ENCODE assay signal across 8 cellular contexts in the genomic region with DNA sequence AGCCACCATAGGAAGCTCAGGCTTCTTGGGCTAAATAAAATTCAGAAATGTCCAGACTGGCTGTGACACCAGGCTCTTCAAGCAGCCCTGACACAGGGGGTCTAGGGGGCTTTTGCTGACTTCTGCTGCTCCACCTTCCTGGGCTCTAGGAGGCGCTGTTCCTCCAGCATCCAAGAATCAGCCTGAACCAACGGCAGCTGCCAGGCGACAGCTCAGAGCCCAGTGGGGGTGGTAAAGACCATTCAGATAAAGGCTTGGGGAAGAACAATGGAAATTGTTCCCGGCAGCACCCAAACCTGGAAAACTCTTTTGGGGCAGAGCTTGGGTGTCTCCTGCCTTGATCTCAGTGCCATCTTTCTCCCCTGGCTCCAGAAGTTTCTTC. TPM values are rescaled to one million over a fixed set of nuclear protein-coding genes. Genes with fewer than 3 reads are reported as not detected.
DNase-seq lines count a peak whose midpoint lies in the region; ATAC-seq, FAIRE-seq and TF ChIP-seq lines count a peak whose summit lies in the region.

No MANE protein-coding gene starts in this region.

- peaks cover 21% of the 10 kb centered on the region for H3K4me1 Mint-ChIP-seq in CD14-positive monocyte
- H3K4me1 Mint-ChIP-seq in activated CD4-positive, alpha-beta T cell treated with anti-CD3 and anti-CD28 coated beads, Interleukin-2, amount 10 ng/mL, durations not matched to agents 24 days and 14 days: peaks cover 24% of the 10 kb centered on the region
- peaks cover 26 to 27% of the 10 kb centered on the region in 2 donors for H3K4me1 Mint-ChIP-seq in natural killer cell treated with Interleukin-12 subunit alpha and Interleukin-12 subunit beta and Interleukin-15 and Interleukin-18, amount 100 ng/mL, for 72 hours (ENCODE audit: low read depth in 2 of 2)

- FAIRE-seq in GM19239 (lab: Jason Lieb, UNC): no peak

- H4K20me1 ChIP-seq in KMS-11 (ENCODE audit: insufficient read depth): no peaks in the 10 kb centered on the region

- H3K27me3 Mint-ChIP-seq in CD14-positive monocyte (ENCODE audit: low read depth in 3 of 3): peaks cover 0 to 2% (median 1%) of the 10 kb centered on the region in 3 donors
- H3K27me3 Mint-ChIP-seq in activated CD4-positive, alpha-beta T cell treated with anti-CD3 and anti-CD28 coated beads, Interleukin-2, amount 10 ng/mL, durations not matched to agents 24 days and 14 days: peaks cover 8% of the 10 kb centered on the region
- no peaks in the 10 kb centered on the region for H3K27me3 Mint-ChIP-seq in natural killer cell treated with Interleukin-12 subunit alpha and Interleukin-12 subunit beta and Interleukin-15 and Interleukin-18, amount 100 ng/mL, for 72 hours

- intact Hi-C loops in CD14-positive monocyte (cut with micrococcal nuclease): loop anchor here (5.0 kb wide), 2 partner anchors 49 to 524 kb away; no protein-coding TSS in a partner anchor
- intact Hi-C loops in activated CD4-positive, alpha-beta T cell treated with anti-CD3 and anti-CD28 coated beads, Interleukin-2, amount 10 ng/mL, durations not matched to agents 24 days and 14 days (cut with micrococcal nuclease): loop anchor here (1.0 to 10.0 kb wide), 3 partner anchors 51 to 521 kb away; no protein-coding TSS in a partner anchor

- peak; percentile 68 to 74 for ATAC-seq in natural killer cell treated with Interleukin-12 subunit alpha and Interleukin-12 subunit beta and Interleukin-15 and Interleukin-18, amount 100 ng/mL, for 72 hours
- ATAC-seq in HG03025 (IDR thresholded peaks at IDR 0.05; ENCODE audit: low FRiP score, unreplicated experiment): no peak

- H3K27me3 ChIP-seq in KMS-11 (ENCODE audit: insufficient read depth, low read depth): no peaks in the 10 kb centered on the region

- TF ChIP-seq CTCF in CD14-positive monocyte (IDR thresholded peaks at IDR 0.05) (peak; percentile 97), KMS-11 (conservative IDR thresholded peaks at IDR 0.05; ENCODE audit: low read depth, low read length) (0 out of 2 replicates have a peak, but pooled peaks have one; percentile 16)

- no peak overlapping the region for H3K4me2 ChIP-seq in KMS-11

- H3K9me3 Mint-ChIP-seq in CD14-positive monocyte: peaks cover 0 to 2% (median 0%) of the 10 kb centered on the region in 7 donors
- peaks cover 4% of the 10 kb centered on the region for H3K9me3 Mint-ChIP-seq in activated CD4-positive, alpha-beta T cell treated with anti-CD3 and anti-CD28 coated beads, Interleukin-2, amount 10 ng/mL, durations not matched to agents 24 days and 14 days
- no peaks in the 10 kb centered on the region for H3K9me3 Mint-ChIP-seq in natural killer cell treated with Interleukin-12 subunit alpha and Interleukin-12 subunit beta and Interleukin-15 and Interleukin-18, amount 100 ng/mL, for 72 hours

- H3K27ac Mint-ChIP-seq in CD14-positive monocyte: peak overlapping the region in 1 of 7 donors; percentile 25
- peak overlapping the region; percentile 32 for H3K27ac Mint-ChIP-seq in activated CD4-positive, alpha-beta T cell treated with anti-CD3 and anti-CD28 coated beads, Interleukin-2, amount 10 ng/mL, durations not matched to agents 24 days and 14 days
- H3K27ac Mint-ChIP-seq in natural killer cell treated with Interleukin-12 subunit alpha and Interleukin-12 subunit beta and Interleukin-15 and Interleukin-18, amount 100 ng/mL, for 72 hours: peak overlapping the region; percentile 17 to 63

- no peak overlapping the region for H3K9ac ChIP-seq in KMS-11

- H3K4me3 ChIP-seq in KMS-11 (IDR thresholded peaks at IDR 0.05; ENCODE audit: insufficient read depth, low read depth, low read length): no peak overlapping the region

- no peak overlapping the region for H3K27ac ChIP-seq in KMS-11

- peaks cover 0 to 2% of the 10 kb centered on the region in 2 donors for H3K36me3 Mint-ChIP-seq in CD14-positive monocyte
- no peaks in the 10 kb centered on the region for H3K36me3 Mint-ChIP-seq in activated CD4-positive, alpha-beta T cell treated with anti-CD3 and anti-CD28 coated beads, Interleukin-2, amount 10 ng/mL, durations not matched to agents 24 days and 14 days (ENCODE audit: low read depth)
- no peaks in the 10 kb centered on the region for H3K36me3 Mint-ChIP-seq in natural killer cell treated with Interleukin-12 subunit alpha and Interleukin-12 subunit beta and Interleukin-15 and Interleukin-18, amount 100 ng/mL, for 72 hours

- no peaks in the 10 kb centered on the region for H3K79me2 ChIP-seq in KMS-11 (ENCODE audit: insufficient read depth, low read depth)

- H2AFZ ChIP-seq in KMS-11 (ENCODE audit: low read depth): no peak overlapping the region

- no peaks in the 10 kb centered on the region for H3K4me1 ChIP-seq in KMS-11 (ENCODE audit: low read depth, poor library complexity, severe bottlenecking)

- H3K4me3 Mint-ChIP-seq in CD14-positive monocyte: no peak overlapping the region
- H3K4me3 Mint-ChIP-seq in activated CD4-positive, alpha-beta T cell treated with anti-CD3 and anti-CD28 coated beads, Interleukin-2, amount 10 ng/mL, durations not matched to agents 24 days and 14 days: no peak overlapping the region
- no peak overlapping the region for H3K4me3 Mint-ChIP-seq in natural killer cell treated with Interleukin-12 subunit alpha and Interleukin-12 subunit beta and Interleukin-15 and Interleukin-18, amount 100 ng/mL, for 72 hours

- DNase-seq in CD14-positive monocyte (ENCODE audit: low spot score): no peak
- peak; percentile 88 for DNase-seq in activated CD4-positive, alpha-beta T cell treated with anti-CD3 and anti-CD28 coated beads, Interleukin-2, amount 10 ng/mL, durations not matched to agents 24 days and 14 days
- peak; percentile 44 for DNase-seq in effector CD8-positive, alpha-beta T cell (lab: John Stamatoyannopoulos, UW)
- DNase-seq in natural killer cell treated with Interleukin-12 subunit alpha and Interleukin-12 subunit beta and Interleukin-15 and Interleukin-18, amount 100 ng/mL, for 72 hours (ENCODE audit: low spot score): no peak
- no peak for DNase-seq in inferior parietal cortex (ENCODE audit: extremely low spot score)
- DNase-seq in GM19239 (ENCODE audit: insufficient read length, low spot score): no peak

- H3K36me3 ChIP-seq in KMS-11 (ENCODE audit: insufficient read depth): no peaks in the 10 kb centered on the region

RNA-seq across cellular contexts. Expression of a gene that starts 21.6 kb away (rescaled TPM):
- polyA plus RNA-seq in CD14-positive monocyte: 10 to 100 TPM; 85.9 to 86.8 TPM
- total RNA-seq in activated CD4-positive, alpha-beta T cell treated with anti-CD3 and anti-CD28 coated beads, Interleukin-2, amount 10 ng/mL, durations not matched to agents 24 days and 14 days: 182 and 186 TPM in 2 replicates
- 100 to 1,000 TPM; 161 to 167 TPM for total RNA-seq in natural killer cell treated with Interleukin-12 subunit alpha and Interleukin-12 subunit beta and Interleukin-15 and Interleukin-18, amount 100 ng/mL, for 72 hours

RNA-seq across cellular contexts. Expression of a gene that starts 41.8 kb away (rescaled TPM):
- polyA plus RNA-seq in CD14-positive monocyte: 10 to 100 TPM; 13.2 to 16.4 TPM
- total RNA-seq in activated CD4-positive, alpha-beta T cell treated with anti-CD3 and anti-CD28 coated beads, Interleukin-2, amount 10 ng/mL, durations not matched to agents 24 days and 14 days: 35.1 and 40.5 TPM in 2 replicates
- total RNA-seq in natural killer cell treated with Interleukin-12 subunit alpha and Interleukin-12 subunit beta and Interleukin-15 and Interleukin-18, amount 100 ng/mL, for 72 hours: 10 to 100 TPM; 25.5 to 32.2 TPM

Comparison
In these comparisons a context has a peak if more than half of its experiments do, and no peak if none do; other contexts are left out.
1. DNase-seq: peak in activated CD4-positive, alpha-beta T cell treated with anti-CD3 and anti-CD28 coated beads, Interleukin-2, amount 10 ng/mL, durations not matched to agents 24 days and 14 days (single experiment) and effector CD8-positive, alpha-beta T cell (single experiment); none in CD14-positive monocyte (single experiment), natural killer cell treated with Interleukin-12 subunit alpha and Interleukin-12 subunit beta and Interleukin-15 and Interleukin-18, amount 100 ng/mL, for 72 hours (single experiment), inferior parietal cortex (single experiment) and GM19239 (single experiment).